Comparison of ENCODE assay signal across 11 cellular contexts in the genomic region with DNA sequence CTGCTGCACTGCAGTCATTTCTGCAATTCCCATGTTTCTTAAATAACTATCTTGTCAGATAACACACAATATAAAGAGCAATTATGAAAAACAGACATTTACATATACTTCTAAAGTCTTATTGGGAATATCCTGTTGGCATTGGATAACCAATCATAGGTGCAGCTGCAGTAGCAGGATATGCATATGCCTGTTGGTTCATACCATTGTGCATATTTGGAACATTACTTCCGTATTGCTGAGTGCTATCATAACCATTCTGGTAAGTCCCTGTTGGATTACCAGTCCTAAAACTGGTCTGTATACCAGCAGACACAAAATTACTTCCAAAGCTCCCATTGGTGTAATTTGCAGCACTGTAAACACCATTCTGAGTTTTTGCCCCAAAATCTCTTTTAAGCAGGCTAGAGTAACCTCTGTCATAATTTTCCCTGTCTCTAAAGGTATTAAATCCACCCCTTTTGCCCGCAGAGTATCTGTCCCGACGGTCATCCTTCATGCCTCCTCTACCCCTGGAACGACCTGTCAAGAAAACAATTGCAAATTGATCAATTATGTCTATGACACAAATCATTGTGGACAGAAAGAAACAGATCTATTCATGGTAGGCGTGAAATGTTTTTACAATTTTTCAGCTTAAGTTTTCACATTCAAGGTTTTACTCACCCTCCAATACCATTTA. TPM values are rescaled to one million over a fixed set of nuclear protein-coding genes. Genes with fewer than 3 reads are reported as not detected.
DNase-seq lines count a peak whose midpoint lies in the region; ATAC-seq and TF ChIP-seq lines count a peak whose summit lies in the region.
"Had no signal": no experiment of that assay in that cellular context is flagged by ENCODE, and none has a peak within 500 bp of the region (broad histone marks: within the 10 kb centered on the region; RNA-seq: fewer than 3 reads in every experiment).

No MANE protein-coding gene starts in this region.

- H3K4me1 ChIP-seq in BLaER1 (peaks cover 84% of the 10 kb centered on the region), mesodermal cell (ENCODE audit: control insufficient read depth, insufficient read depth, low read length, poor library complexity, severe bottlenecking) (peaks cover 34% of the 10 kb centered on the region)

- H3K27me3 ChIP-seq in BLaER1: no peaks in the 10 kb centered on the region
- H3K27me3 ChIP-seq: brain microvascular endothelial cell, gastroesophageal sphincter, upper lobe of left lung had no signal

- peaks cover 42% of the 10 kb centered on the region for H3K27me3 Mint-ChIP-seq in HFFc6 (ENCODE audit: insufficient read depth)
- H3K27me3 Mint-ChIP-seq in activated naive CD8-positive, alpha-beta T cell: no peaks in the 10 kb centered on the region

- H4K20me1 ChIP-seq in BLaER1: peaks cover 93% of the 10 kb centered on the region

- no peak for TF ChIP-seq CTCF in HFFc6 (IDR thresholded peaks at IDR 0.05)

- H3K27ac ChIP-seq in BLaER1 (no peak overlapping the region), mesodermal cell (ENCODE audit: low read depth, low read length, severe bottlenecking) (peak overlapping the region; percentile 79), caudate nucleus (ENCODE audit: low read depth, low read length) (no peak overlapping the region)
- H3K27ac ChIP-seq: brain microvascular endothelial cell, upper lobe of left lung had no signal

- peak overlapping the region; percentile 98 for H3K4me3 Mint-ChIP-seq in HFFc6
- H3K4me3 Mint-ChIP-seq in activated naive CD8-positive, alpha-beta T cell: peak overlapping the region; percentile 66

- no peak overlapping the region for H3K9ac ChIP-seq in BLaER1

- peaks cover 80% of the 10 kb centered on the region for H3K36me3 Mint-ChIP-seq in HFFc6 (ENCODE audit: low read depth)
- peaks cover 32% of the 10 kb centered on the region for H3K36me3 Mint-ChIP-seq in activated naive CD8-positive, alpha-beta T cell

- H3K4me1 Mint-ChIP-seq in HFFc6 (ENCODE audit: low read depth): peaks cover 93% of the 10 kb centered on the region
- H3K4me1 Mint-ChIP-seq in activated naive CD8-positive, alpha-beta T cell (ENCODE audit: low read depth): peaks cover 83% of the 10 kb centered on the region

- H3K27ac Mint-ChIP-seq in HFFc6: peak overlapping the region; percentile 100
- H3K27ac Mint-ChIP-seq in activated naive CD8-positive, alpha-beta T cell: peak overlapping the region; percentile 92

- 0 out of 2 replicates have a peak overlapping the region, but pooled peaks have one; percentile 1 for H3K4me2 ChIP-seq in BLaER1

- no peak for ATAC-seq in HG03457 (IDR thresholded peaks at IDR 0.05; ENCODE audit: unreplicated experiment)
- no peak for ATAC-seq in GM18502 (IDR thresholded peaks at IDR 0.05; ENCODE audit: poor library complexity, unreplicated experiment)
- ATAC-seq: gastroesophageal sphincter had no signal

- H3K4me3 ChIP-seq in BLaER1: no peak overlapping the region
- no peak overlapping the region for H3K4me3 ChIP-seq in mesodermal cell (ENCODE audit: extremely low read depth, insufficient read depth, low read length, poor library complexity, severe bottlenecking)
- H3K4me3 ChIP-seq: gastroesophageal sphincter, upper lobe of left lung had no signal

- peaks cover 66% of the 10 kb centered on the region for H3K36me3 ChIP-seq in BLaER1
- peaks cover 65% of the 10 kb centered on the region for H3K36me3 ChIP-seq in mesodermal cell (ENCODE audit: control insufficient read depth, insufficient read depth, low read length)

- 96 to 100% methylated on average over 1 to 4 of the region's 6 CpGs for WGBS in mesodermal cell (ENCODE audit: insufficient coverage in 2 of 2), 2 experiments

- DNase-seq in HFFc6 (no peak), caudate nucleus (lab: John Stamatoyannopoulos, UW) (no peak)
- DNase-seq in stimulated activated CD4-positive, alpha-beta T cell treated with anti-CD3 and anti-CD28 coated beads, Interleukin-15, amount 100 ng/mL, for 24 hours: no peak
- DNase-seq: brain microvascular endothelial cell, upper lobe of left lung had no signal

- H3K9me3 Mint-ChIP-seq in HFFc6: peaks cover 14% of the 10 kb centered on the region
- H3K9me3 Mint-ChIP-seq in activated naive CD8-positive, alpha-beta T cell (ENCODE audit: low read depth): no peaks in the 10 kb centered on the region

- H3K9me3 ChIP-seq in BLaER1 (no peaks in the 10 kb centered on the region), mesodermal cell (ENCODE audit: control insufficient read depth, low read length) (no peaks in the 10 kb centered on the region)
- H3K9me3 ChIP-seq: gastroesophageal sphincter, upper lobe of left lung had no signal

RNA-seq across cellular contexts. Expression of a gene that starts 3.1 kb away (rescaled TPM):
- total RNA-seq in HFFc6 (2021; fragmentation: NEBNext Ultra II Directional; extraction: Animal tissue kit (Norgen Biotek cat#: 25700)): 10 to 100 TPM in 1 of 6 experiments, 1 to 10 TPM in 5; 6.5 to 11.8 (median 7.3) TPM
- polyA plus RNA-seq in mesodermal cell (2013, experiment 1 of 2): 15.3 TPM
- polyA plus RNA-seq in mesodermal cell (2013, experiment 2 of 2): 17.5 TPM

RNA-seq across cellular contexts. Expression of a gene that starts 6.1 kb away (rescaled TPM):
- total RNA-seq in HFFc6 (2021; fragmentation: NEBNext Ultra II Directional; extraction: Animal tissue kit (Norgen Biotek cat#: 25700)): 100 to 1,000 TPM; 537 to 635 (median 600) TPM
- polyA plus RNA-seq in mesodermal cell (2013, experiment 1 of 2): 516 TPM
- polyA plus RNA-seq in mesodermal cell (2013, experiment 2 of 2): 561 TPM

RNA-seq across cellular contexts. Expression of a gene that starts 6.8 kb away (rescaled TPM):
- 10 to 100 TPM in 5 of 6 experiments, 1 to 10 TPM in 1; 9.0 to 13.0 (median 11.5) TPM for total RNA-seq in HFFc6 (2021; fragmentation: NEBNext Ultra II Directional; extraction: Animal tissue kit (Norgen Biotek cat#: 25700))
- polyA plus RNA-seq in mesodermal cell (2013, experiment 1 of 2): 42.0 TPM
- 54.5 TPM for polyA plus RNA-seq in mesodermal cell (2013, experiment 2 of 2)

RNA-seq across cellular contexts. Expression of a gene that starts 51.0 kb away (rescaled TPM):
- total RNA-seq in HFFc6 (2021; fragmentation: NEBNext Ultra II Directional; extraction: Animal tissue kit (Norgen Biotek cat#: 25700)): 1 to 10 TPM in 4 of 6 experiments, under 1 TPM in 2; 0.61 to 2.5 (median 1.5) TPM
- 0.37 TPM for polyA plus RNA-seq in mesodermal cell (2013, experiment 1 of 2)
- polyA plus RNA-seq in mesodermal cell (2013, experiment 2 of 2): not detected
